12 cellular contexts compared by ENCODE assay signal in the genomic region with DNA sequence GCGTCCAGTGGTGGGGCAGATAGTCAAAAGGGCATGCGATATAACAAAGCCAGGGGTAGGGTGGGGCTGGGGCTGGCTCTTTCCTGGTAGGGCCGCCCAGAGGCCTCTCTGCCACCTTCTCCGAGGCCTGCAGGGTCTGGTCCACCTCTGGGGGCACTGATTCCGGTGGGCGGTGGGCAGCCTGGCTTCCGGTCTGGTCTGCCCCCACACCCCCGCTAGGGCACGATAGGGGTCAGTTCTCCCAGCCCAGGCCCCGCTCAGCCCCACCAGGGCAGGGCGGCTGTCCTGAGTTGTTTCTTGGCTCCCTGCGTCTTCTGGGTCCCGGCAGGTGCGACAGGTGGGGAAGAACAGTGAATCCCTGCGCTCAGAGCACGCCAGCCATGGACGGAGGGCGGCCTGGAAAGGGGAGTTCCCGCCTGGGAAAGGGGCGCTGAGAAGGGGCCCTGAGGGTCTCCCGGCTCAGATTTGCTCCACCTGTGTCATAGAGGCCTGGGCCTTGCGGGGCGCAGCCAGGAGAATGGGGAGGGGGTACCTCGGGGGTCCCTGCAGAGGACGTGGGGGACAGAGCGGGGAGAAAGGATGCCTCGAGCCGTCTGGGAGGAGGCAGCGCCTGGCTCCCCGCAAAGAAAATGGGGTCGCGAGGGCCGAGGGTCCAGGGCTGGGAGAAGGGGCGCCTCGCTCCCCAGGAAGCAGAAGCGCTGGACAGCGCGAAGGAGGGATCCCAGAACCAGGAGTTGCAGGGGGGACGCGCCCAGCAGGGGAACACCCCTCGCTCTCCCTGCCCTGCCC. TPM values are rescaled to one million over a fixed set of nuclear protein-coding genes. Genes with fewer than 3 reads are reported as not detected.
DNase-seq lines count a peak whose midpoint lies in the region; ATAC-seq, FAIRE-seq and TF ChIP-seq lines count a peak whose summit lies in the region.
"Had no signal": no experiment of that assay in that cellular context is flagged by ENCODE, and none has a peak within 500 bp of the region (broad histone marks: within the 10 kb centered on the region; RNA-seq: fewer than 3 reads in every experiment).

No MANE protein-coding gene starts in this region.

- no peak for TF ChIP-seq POLR2A in GM12891 (IDR thresholded peaks at IDR 0.05; ENCODE audit: low read depth, low read length)

- intact Hi-C loops in mucosa of descending colon (cut with DNase I, micrococcal nuclease): no loop called here
- intact Hi-C loops in CD4-positive, alpha-beta memory T cell (cut with micrococcal nuclease): no loop called here

- no peak overlapping the region for H3K27ac ChIP-seq in coronary artery
- no peak overlapping the region for H3K27ac ChIP-seq in CD4-positive, alpha-beta memory T cell (ENCODE audit: low read depth, low read length)

- POLR2A ChIA-PET in CD4-positive, alpha-beta memory T cell (lab: Charles Lee; ENCODE audit: partially characterized antibody): no interaction called here

- H3K27me3 ChIP-seq in CD4-positive, alpha-beta memory T cell (ENCODE audit: insufficient read depth, low read length): peaks cover 13% of the 10 kb centered on the region
- no peaks in the 10 kb centered on the region for H3K27me3 ChIP-seq in MG63

- peaks cover 19% of the 10 kb centered on the region for H3K4me1 Mint-ChIP-seq in stimulated activated naive CD8-positive, alpha-beta T cell treated with anti-CD3 and anti-CD28 coated beads, Interleukin-15, amount 100 ng/mL, for 72 hours
- H3K4me1 Mint-ChIP-seq in CD4-positive, alpha-beta memory T cell: peaks cover 4 to 11% (median 6%) of the 10 kb centered on the region in 4 donors

- ATAC-seq in stimulated activated naive CD8-positive, alpha-beta T cell treated with anti-CD3 and anti-CD28 coated beads, Interleukin-15, amount 100 ng/mL, for 72 hours: no peak
- ATAC-seq in stimulated activated naive CD8-positive, alpha-beta T cell treated with anti-CD3 and anti-CD28 coated beads, Interleukin-15, Interleukin-2, amounts not matched to agents 100 U/mL and 50 U/mL, for 24 hours: no peak
- ATAC-seq in mucosa of descending colon: peak; percentile 46
- ATAC-seq in GM21526 (IDR thresholded peaks at IDR 0.05; ENCODE audit: low FRiP score, unreplicated experiment): no peak

- no peak for FAIRE-seq in GM12891 (lab: Jason Lieb, UNC)
- FAIRE-seq: small intestine had no signal

- TF ChIP-seq CTCF in coronary artery (IDR thresholded peaks at IDR 0.05): no peak
- TF ChIP-seq CTCF in mucosa of descending colon (IDR thresholded peaks at IDR 0.05): no peak

- DNase-seq in stimulated activated naive CD8-positive, alpha-beta T cell treated with anti-CD3 and anti-CD28 coated beads, Interleukin-15, amount 100 ng/mL, for 72 hours: no peak
- no peak for DNase-seq in stimulated activated naive CD8-positive, alpha-beta T cell treated with anti-CD3 and anti-CD28 coated beads, Interleukin-15, Interleukin-2, amounts not matched to agents 100 U/mL and 50 U/mL, for 24 hours
- DNase-seq in coronary artery (ENCODE audit: low spot score) (no peak), mucosa of descending colon (peak in 2 of 3 donors; percentile 30 to 50), GM12891 (ENCODE audit: insufficient read length, low spot score) (no peak), MG63 (no peak)
- no peak for DNase-seq in CD4-positive, alpha-beta memory T cell
- DNase-seq: small intestine had no signal

- H3K9me3 ChIP-seq in mucosa of descending colon (no peaks in the 10 kb centered on the region), MG63 (no peaks in the 10 kb centered on the region)
- H3K9me3 ChIP-seq in CD4-positive, alpha-beta memory T cell (ENCODE audit: control insufficient read depth in 1 of 2, low read length in 2 of 2): no peaks in the 10 kb centered on the region

- CTCF ChIA-PET in CD4-positive, alpha-beta memory T cell (lab: Charles Lee; ENCODE audit: partially characterized antibody): no interaction called here

- H3K36me3 ChIP-seq in mucosa of descending colon (ENCODE audit: low read depth) (no peaks in the 10 kb centered on the region), MG63 (no peaks in the 10 kb centered on the region)
- no peaks in the 10 kb centered on the region for H3K36me3 ChIP-seq in CD4-positive, alpha-beta memory T cell (ENCODE audit: insufficient read depth, low read length)

- H3K27me3 Mint-ChIP-seq in stimulated activated naive CD8-positive, alpha-beta T cell treated with anti-CD3 and anti-CD28 coated beads, Interleukin-15, amount 100 ng/mL, for 72 hours: peaks cover 44% of the 10 kb centered on the region
- H3K27me3 Mint-ChIP-seq in CD4-positive, alpha-beta memory T cell: peaks cover 7 to 9% of the 10 kb centered on the region in 2 donors

- no peak overlapping the region for H3K27ac Mint-ChIP-seq in stimulated activated naive CD8-positive, alpha-beta T cell treated with anti-CD3 and anti-CD28 coated beads, Interleukin-15, amount 100 ng/mL, for 72 hours
- no peak overlapping the region for H3K27ac Mint-ChIP-seq in CD4-positive, alpha-beta memory T cell
- H3K27ac Mint-ChIP-seq: activated naive CD4-positive, alpha-beta T cell treated with anti-CD3 and anti-CD28 coated beads, Interleukin-2, amount 50 U/mL, for 72 hours; CD4-positive, CD25-positive, alpha-beta regulatory T cell had no signal

- H3K4me1 ChIP-seq in mucosa of descending colon (ENCODE audit: low read depth): peaks cover 13% of the 10 kb centered on the region
- H3K4me1 ChIP-seq in CD4-positive, alpha-beta memory T cell (ENCODE audit: insufficient read depth, low read length): peaks cover 7% of the 10 kb centered on the region

- H3K4me3 Mint-ChIP-seq in stimulated activated naive CD8-positive, alpha-beta T cell treated with anti-CD3 and anti-CD28 coated beads, Interleukin-15, amount 100 ng/mL, for 72 hours: peak overlapping the region; percentile 45 to 54
- H3K4me3 Mint-ChIP-seq in CD4-positive, alpha-beta memory T cell: peak overlapping the region in 2 of 8 donors; percentile 10 to 29

- H3K36me3 Mint-ChIP-seq in CD4-positive, alpha-beta memory T cell: no peaks in the 10 kb centered on the region
- H3K36me3 Mint-ChIP-seq: activated naive CD4-positive, alpha-beta T cell treated with anti-CD3 and anti-CD28 coated beads, Interleukin-2, amount 50 U/mL, for 72 hours; CD4-positive, CD25-positive, alpha-beta regulatory T cell had no signal

- H3K9me3 Mint-ChIP-seq in stimulated activated naive CD8-positive, alpha-beta T cell treated with anti-CD3 and anti-CD28 coated beads, Interleukin-15, amount 100 ng/mL, for 72 hours: peaks cover 0 to 10% of the 10 kb centered on the region in 2 donors
- H3K9me3 Mint-ChIP-seq in CD4-positive, alpha-beta memory T cell: peaks cover 0 to 2% (median 0%) of the 10 kb centered on the region in 8 donors

- H3K4me3 ChIP-seq in coronary artery: peak overlapping the region; percentile 65
- H3K4me3 ChIP-seq in mucosa of descending colon: no peak overlapping the region
- no peak overlapping the region for H3K4me3 ChIP-seq in CD4-positive, alpha-beta memory T cell (ENCODE audit: low read length in 2 of 2)
- H3K4me3 ChIP-seq in MG63: no peak overlapping the region

TF ChIP-seq in GM12891, 5 proteins besides CTCF, POLR2A, EP300 and RAD21:
- TF ChIP-seq POU2F2 (IDR thresholded peaks at IDR 0.05; ENCODE audit: low read depth, low read length): no peak
- no peak for TF ChIP-seq POLR2AphosphoS5 (IDR thresholded peaks at IDR 0.05; ENCODE audit: low read depth, low read length)
- TF ChIP-seq PAX5 (IDR thresholded peaks at IDR 0.05; ENCODE audit: insufficient read depth, low read length, severe bottlenecking): no peak
- no peak for TF ChIP-seq TAF1 (IDR thresholded peaks at IDR 0.05; ENCODE audit: low read depth, low read length)
- no peak for TF ChIP-seq SPI1 (IDR thresholded peaks at IDR 0.05; ENCODE audit: low read depth, low read length)

RNA-seq across cellular contexts. Expression of gene ERFE, which starts 0.6 kb away (rescaled TPM):
- total RNA-seq in mucosa of descending colon: under 1 TPM; 0.38 to 0.58 (median 0.51) TPM
- not detected for total RNA-seq in CD4-positive, alpha-beta memory T cell
- not detected for polyA plus RNA-seq in CD4-positive, alpha-beta memory T cell
- polyA plus RNA-seq in GM12891 (2012; ENCODE audit: low read depth, missing spikeins): not detected
- total RNA-seq in MG63 (2014; rRNA removed; shearing (Covaris generic); ENCODE audit: low replicate concordance): 11.1 and 24.6 TPM in 2 replicates
- total RNA-seq: CD4-positive, CD25-positive, alpha-beta regulatory T cell had no signal

RNA-seq across cellular contexts. Expression of gene KLHL30, which starts 19.7 kb away (rescaled TPM):
- 1 to 10 TPM in 1 of 3 donors, under 1 TPM in 2; 0.17 to 1.1 (median 0.24) TPM for total RNA-seq in mucosa of descending colon
- total RNA-seq in CD4-positive, alpha-beta memory T cell: not detected
- polyA plus RNA-seq in CD4-positive, alpha-beta memory T cell: not detected
- not detected for polyA plus RNA-seq in GM12891 (2012; ENCODE audit: low read depth, missing spikeins)
- not detected in 2 replicates for total RNA-seq in MG63 (2014; rRNA removed; shearing (Covaris generic); ENCODE audit: low replicate concordance)
- total RNA-seq: activated naive CD4-positive, alpha-beta T cell treated with anti-CD3 and anti-CD28 coated beads, Interleukin-2, amount 50 U/mL, for 72 hours; CD4-positive, CD25-positive, alpha-beta regulatory T cell; RPMI7951 had no signal
- polyA plus RNA-seq: CD4-positive, CD25-positive, alpha-beta regulatory T cell had no signal

RNA-seq across cellular contexts. Expression of gene ILKAP, which starts 45.3 kb away (rescaled TPM):
- total RNA-seq in mucosa of descending colon: 10 to 100 TPM; 33.2 to 55.7 (median 39.9) TPM
- 10 to 100 TPM; 78.2 to 87.8 TPM for total RNA-seq in CD4-positive, alpha-beta memory T cell
- 10 to 100 TPM; 44.4 to 48.3 TPM for polyA plus RNA-seq in CD4-positive, alpha-beta memory T cell
- polyA plus RNA-seq in GM12891 (2012; ENCODE audit: low read depth, missing spikeins): 23.0 TPM
- total RNA-seq in MG63 (2014; rRNA removed; shearing (Covaris generic); ENCODE audit: low replicate concordance): 59.6 and 69.4 TPM in 2 replicates

RNA-seq across cellular contexts. Expression of gene ESPNL, which starts 58.1 kb away (rescaled TPM):
- total RNA-seq in mucosa of descending colon: under 1 TPM; 0.23 to 0.63 (median 0.47) TPM
- total RNA-seq in CD4-positive, alpha-beta memory T cell: under 1 TPM; 0.28 to 0.41 TPM
- polyA plus RNA-seq in CD4-positive, alpha-beta memory T cell: not detected
- 1.2 TPM for polyA plus RNA-seq in GM12891 (2012; ENCODE audit: low read depth, missing spikeins)
- 0.03 TPM in 1 of 2 replicates, not detected in the other for total RNA-seq in MG63 (2014; rRNA removed; shearing (Covaris generic); ENCODE audit: low replicate concordance)
- total RNA-seq: CD4-positive, CD25-positive, alpha-beta regulatory T cell had no signal
- polyA plus RNA-seq: CD4-positive, CD25-positive, alpha-beta regulatory T cell had no signal

Comparison
In these comparisons a context has a peak if more than half of its experiments do, and no peak if none do; other contexts are left out.
1. DNase-seq: peak in mucosa of descending colon (2 of 3); none in stimulated activated naive CD8-positive, alpha-beta T cell treated with anti-CD3 and anti-CD28 coated beads, Interleukin-15, amount 100 ng/mL, for 72 hours (0 of 2), stimulated activated naive CD8-positive, alpha-beta T cell treated with anti-CD3 and anti-CD28 coated beads, Interleukin-15, Interleukin-2, amounts not matched to agents 100 U/mL and 50 U/mL, for 24 hours (single experiment), coronary artery (single experiment), CD4-positive, alpha-beta memory T cell (0 of 5), GM12891 (single experiment) and MG63 (single experiment).